In genomic region chr17:12859520-12859919, GRCh38 we compare ENCODE assay signal across 1 cellular context.
TF ChIP-seq lines count a peak whose summit lies in the region.

No MANE protein-coding gene starts in this region.

TF ChIP-seq in GM12878, 131 proteins besides CTCF, POLR2A, EP300 and RAD21 (continued from another document and continues in another):
- no peak for TF ChIP-seq ZNF687 (IDR thresholded peaks at IDR 0.05)
- TF ChIP-seq MXI1 (IDR thresholded peaks at IDR 0.05; ENCODE audit: low read depth, low read length): no peak
- no peak for TF ChIP-seq RFX5 (IDR thresholded peaks at IDR 0.05; ENCODE audit: low read depth, low read length)
- no peak for TF ChIP-seq ZNF207 (IDR thresholded peaks at IDR 0.05; ENCODE audit: borderline replicate concordance)
- no peak for TF ChIP-seq IRF3 (IDR thresholded peaks at IDR 0.05)
- no peak for TF ChIP-seq ZZZ3 (IDR thresholded peaks at IDR 0.05; ENCODE audit: control insufficient read depth, insufficient read length, low read depth)
- no peak for TF ChIP-seq SMC3 (IDR thresholded peaks at IDR 0.05; ENCODE audit: borderline replicate concordance, low read length)
- no peak for TF ChIP-seq WRNIP1 (IDR thresholded peaks at IDR 0.05; ENCODE audit: borderline replicate concordance, low read depth, low read length)
- peak; percentile 26 for TF ChIP-seq USF1 (IDR thresholded peaks at IDR 0.05; ENCODE audit: borderline replicate concordance, extremely low read length, insufficient read depth, low read depth, low read length)
- no peak for TF ChIP-seq ELK1 (IDR thresholded peaks at IDR 0.05; ENCODE audit: low read depth, low read length)
- TF ChIP-seq CREB1 (IDR thresholded peaks at IDR 0.05; ENCODE audit: low read depth): no peak
- peak; percentile 58; the same call in 1 of the 2 replicates for TF ChIP-seq MTA3 (IDR thresholded peaks at IDR 0.05; ENCODE audit: borderline replicate concordance, low read length)
- TF ChIP-seq MTA2 (IDR thresholded peaks at IDR 0.05; ENCODE audit: low read depth): peak; percentile 37; the same call in 1 of the 2 replicates
- TF ChIP-seq POLR2AphosphoS5 (IDR thresholded peaks at IDR 0.05; ENCODE audit: low read length): no peak
- TF ChIP-seq RAD51 (IDR thresholded peaks at IDR 0.05): no peak
- TF ChIP-seq YBX1 (IDR thresholded peaks at IDR 0.05): no peak
- TF ChIP-seq FOXM1 (IDR thresholded peaks at IDR 0.05; ENCODE audit: low read depth, low read length): peak; percentile 81
- peak; percentile 58 for TF ChIP-seq MEF2B (IDR thresholded peaks at IDR 0.05; ENCODE audit: partially characterized antibody, poor library complexity, severe bottlenecking)
- TF ChIP-seq E2F4 (IDR thresholded peaks at IDR 0.05; ENCODE audit: low read depth, low read length): no peak
- TF ChIP-seq MEF2A (IDR thresholded peaks at IDR 0.05; ENCODE audit: insufficient read depth, low read depth, low read length): peak; percentile 86
- peak; percentile 72 for TF ChIP-seq SP1 (IDR thresholded peaks at IDR 0.05; ENCODE audit: low read depth, low read length)
- TF ChIP-seq CUX1 (IDR thresholded peaks at IDR 0.05; ENCODE audit: insufficient replicate concordance, low read depth, low read length): no peak
- peak; percentile 85 for TF ChIP-seq POU2F2 (IDR thresholded peaks at IDR 0.05; ENCODE audit: borderline replicate concordance, low read depth, low read length)
- TF ChIP-seq BHLHE40 (IDR thresholded peaks at IDR 0.05; ENCODE audit: borderline replicate concordance in 1 of 2, low read depth in 2 of 2, low read length in 1 of 2): peak; percentile 46 to 69; a peak in 3 of 4 replicates
- TF ChIP-seq E4F1 (IDR thresholded peaks at IDR 0.05; ENCODE audit: borderline replicate concordance, partially characterized antibody): no peak
- TF ChIP-seq MAX (IDR thresholded peaks at IDR 0.05; ENCODE audit: low read depth, low read length): no peak
- peak; percentile 75 for TF ChIP-seq BCL11A (IDR thresholded peaks at IDR 0.05; ENCODE audit: low read depth, low read length)
- no peak for TF ChIP-seq E2F8 (IDR thresholded peaks at IDR 0.05; ENCODE audit: low read depth, partially characterized antibody)
- TF ChIP-seq GABPA (IDR thresholded peaks at IDR 0.05; ENCODE audit: low read depth): 0 out of 2 replicates have a peak, but pooled peaks have one; percentile 18
- TF ChIP-seq PRDM15 (CRISPR knock-in tag; IDR thresholded peaks at IDR 0.05): no peak
- no peak for TF ChIP-seq ZNF217 (IDR thresholded peaks at IDR 0.05)
- no peak for TF ChIP-seq KDM1A (IDR thresholded peaks at IDR 0.05; ENCODE audit: borderline replicate concordance)
